18 cellular contexts compared by ENCODE assay signal in genomic region chr1:54260810-54261209, GRCh38.
"Had no signal": no experiment of that assay in that cellular context is flagged by ENCODE, and none has a peak within 500 bp of the region (broad histone marks: within the 10 kb centered on the region; RNA-seq: fewer than 3 reads in every experiment).

No MANE protein-coding gene starts in this region.

- H3K27me3 Mint-ChIP-seq: effector memory CD8-positive, alpha-beta T cell; stimulated activated naive CD8-positive, alpha-beta T cell treated with anti-CD3 and anti-CD28 coated beads, Interleukin-15, Interleukin-2, amounts not matched to agents 100 ng/mL and 50 ng/mL, for 24 hours had no signal

- H3K36me3 ChIP-seq: neural progenitor cell, prostate gland, tibial nerve, uterus had no signal

- DNase-seq: activated CD4-positive, alpha-beta T cell treated with anti-CD3 and anti-CD28 coated beads for 1 hour; activated naive CD4-positive, alpha-beta T cell; activated T-cell treated with anti-CD3 and anti-CD28 coated beads for 4 hours; aorta; dermis blood vessel endothelial cell; effector memory CD8-positive, alpha-beta T cell; hippocampal formation; islet precursor cell; mammary epithelial cell; stimulated activated CD4-positive, alpha-beta T cell treated with anti-CD3 and anti-CD28 coated beads, Interleukin-2, amount 100 ng/mL, for 24 hours; T-helper 2 cell; uterus; WERI-Rb-1 had no signal

- ATAC-seq: effector memory CD8-positive, alpha-beta T cell; right cardiac atrium had no signal

- H3K4me1 ChIP-seq: prostate gland had no signal

- H3K9me3 ChIP-seq: prostate gland, tibial nerve, uterus had no signal

- H3K4me3 ChIP-seq: neural progenitor cell, prostate gland, tibial nerve, uterus had no signal

- H3K9me3 Mint-ChIP-seq: effector memory CD8-positive, alpha-beta T cell; neural progenitor cell; stimulated activated naive CD8-positive, alpha-beta T cell treated with anti-CD3 and anti-CD28 coated beads, Interleukin-15, Interleukin-2, amounts not matched to agents 100 ng/mL and 50 ng/mL, for 24 hours had no signal

- H3K4me3 Mint-ChIP-seq: effector memory CD8-positive, alpha-beta T cell; neural progenitor cell; stimulated activated naive CD8-positive, alpha-beta T cell treated with anti-CD3 and anti-CD28 coated beads, Interleukin-15, Interleukin-2, amounts not matched to agents 100 ng/mL and 50 ng/mL, for 24 hours had no signal

- H3K27ac ChIP-seq: neural progenitor cell, prostate gland, tibial nerve, uterus, WERI-Rb-1 had no signal

- H3K27ac Mint-ChIP-seq: stimulated activated naive CD8-positive, alpha-beta T cell treated with anti-CD3 and anti-CD28 coated beads, Interleukin-15, Interleukin-2, amounts not matched to agents 100 ng/mL and 50 ng/mL, for 24 hours had no signal

- H3K27me3 ChIP-seq: neural progenitor cell, tibial nerve, uterus had no signal
